ENCODE assay signal across 13 cellular contexts in genomic region chr7:38840736-38841460, GRCh38.
DNase-seq lines count a peak whose midpoint lies in the region; ATAC-seq and TF ChIP-seq lines count a peak whose summit lies in the region.
"Had no signal": no experiment of that assay in that cellular context is flagged by ENCODE, and none has a peak within 500 bp of the region (broad histone marks: within the 10 kb centered on the region; RNA-seq: fewer than 3 reads in every experiment).

No MANE protein-coding gene starts in this region.

- peaks cover 41% of the 10 kb centered on the region for H3K4me1 Mint-ChIP-seq in Calu3 (ENCODE audit: low read depth, unreplicated experiment)
- H3K4me1 Mint-ChIP-seq in activated CD8-positive, alpha-beta memory T cell treated with anti-CD3 and anti-CD28 coated beads, Interleukin-2, amount 10 ng/mL, durations not matched to agents 7 days and 5 days: no peaks in the 10 kb centered on the region

- no TSS peak for BruUV-seq in Calu3 (replicated peaks; lab: Mats Ljungman, UMichigan)

- H3K4me3 Mint-ChIP-seq in Calu3 (ENCODE audit: low read depth, unreplicated experiment): no peak overlapping the region
- no peak overlapping the region for H3K4me3 Mint-ChIP-seq in activated CD8-positive, alpha-beta memory T cell treated with anti-CD3 and anti-CD28 coated beads, Interleukin-2, amount 10 ng/mL, durations not matched to agents 7 days and 5 days
- H3K4me3 Mint-ChIP-seq: CD8-positive, alpha-beta T cell had no signal

- CTCF ChIA-PET in Calu3 (lab: Charles Lee): no interaction called here
- CTCF ChIA-PET in activated CD8-positive, alpha-beta memory T cell treated with anti-CD3 and anti-CD28 coated beads, Interleukin-2, amount 10 ng/mL, durations not matched to agents 7 days and 5 days (lab: Charles Lee): no interaction called here

- H3K36me3 Mint-ChIP-seq in Calu3 (ENCODE audit: insufficient read depth, unreplicated experiment): no peaks in the 10 kb centered on the region
- H3K36me3 Mint-ChIP-seq in activated CD8-positive, alpha-beta memory T cell treated with anti-CD3 and anti-CD28 coated beads, Interleukin-2, amount 10 ng/mL, durations not matched to agents 7 days and 5 days: peaks cover 12% of the 10 kb centered on the region

- TF ChIP-seq CTCF in Calu3 (IDR thresholded peaks at IDR 0.05; ENCODE audit: unreplicated experiment): no peak

- peak; percentile 68 for ATAC-seq in HG02884 (IDR thresholded peaks at IDR 0.05; ENCODE audit: unreplicated experiment)
- ATAC-seq in activated CD8-positive, alpha-beta memory T cell treated with anti-CD3 and anti-CD28 coated beads, Interleukin-2, amount 10 ng/mL, durations not matched to agents 7 days and 5 days: no peak
- no peak for ATAC-seq in GM19023 (IDR thresholded peaks at IDR 0.05; ENCODE audit: unreplicated experiment)
- no peak for ATAC-seq in GM21381 (IDR thresholded peaks at IDR 0.05; ENCODE audit: unreplicated experiment)
- ATAC-seq: CD8-positive, alpha-beta T cell had no signal

- intact Hi-C loops in Calu3 (cut with micrococcal nuclease; ENCODE audit: unreplicated experiment): no loop called here

- H3K27ac Mint-ChIP-seq in Calu3 (ENCODE audit: unreplicated experiment): peak overlapping the region; percentile 8
- H3K27ac Mint-ChIP-seq in activated CD8-positive, alpha-beta memory T cell treated with anti-CD3 and anti-CD28 coated beads, Interleukin-2, amount 10 ng/mL, durations not matched to agents 7 days and 5 days: no peak overlapping the region
- H3K27ac Mint-ChIP-seq: CD8-positive, alpha-beta T cell had no signal

- no peak for DNase-seq in Calu3
- DNase-seq in astrocyte of the hippocampus (ENCODE audit: low read depth, low spot score): peak; percentile 78
- DNase-seq in kidney tubule cell (ENCODE audit: low spot score): peak; percentile 80
- DNase-seq in NCI-H69 (lab: John Stamatoyannopoulos, UW): no peak
- no peak for DNase-seq in activated CD8-positive, alpha-beta memory T cell treated with anti-CD3 and anti-CD28 coated beads, Interleukin-2, amount 10 ng/mL, durations not matched to agents 7 days and 5 days
- DNase-seq: activated T-cell treated with anti-CD3 and anti-CD28 coated beads for 4 hours; CD8-positive, alpha-beta T cell; NCI-H2081; ovary; substantia nigra had no signal

- no peaks in the 10 kb centered on the region for H3K27me3 Mint-ChIP-seq in Calu3 (ENCODE audit: unreplicated experiment)
- no peaks in the 10 kb centered on the region for H3K27me3 Mint-ChIP-seq in activated CD8-positive, alpha-beta memory T cell treated with anti-CD3 and anti-CD28 coated beads, Interleukin-2, amount 10 ng/mL, durations not matched to agents 7 days and 5 days

- H3K9me3 Mint-ChIP-seq in Calu3 (ENCODE audit: low read depth, unreplicated experiment): peaks cover 2% of the 10 kb centered on the region
- H3K9me3 Mint-ChIP-seq in activated CD8-positive, alpha-beta memory T cell treated with anti-CD3 and anti-CD28 coated beads, Interleukin-2, amount 10 ng/mL, durations not matched to agents 7 days and 5 days (ENCODE audit: low read depth): peaks cover 4% of the 10 kb centered on the region

Comparison
In these comparisons a context has a peak if more than half of its experiments do, and no peak if none do; other contexts are left out.
1. DNase-seq: peak in astrocyte of the hippocampus (single experiment) and kidney tubule cell (single experiment); none in Calu3 (single experiment), NCI-H69 (single experiment) and activated CD8-positive, alpha-beta memory T cell treated with anti-CD3 and anti-CD28 coated beads, Interleukin-2, amount 10 ng/mL, durations not matched to agents 7 days and 5 days (single experiment).